8 cellular contexts compared by ENCODE assay signal in genomic region chr5:61817472-61818326, GRCh38.
DNase-seq lines count a peak whose midpoint lies in the region; ATAC-seq and TF ChIP-seq lines count a peak whose summit lies in the region.

No MANE protein-coding gene starts in this region.

- peak; percentile 68 for ATAC-seq in mucosa of descending colon
- no peak for ATAC-seq in activated CD4-positive, CD25-positive, alpha-beta regulatory T cell treated with anti-CD3 and anti-CD28 coated beads, Interleukin-2, amount 50 U/mL, for 24 hours
- ATAC-seq in naive thymus-derived CD8-positive, alpha-beta T cell: no peak

- TF ChIP-seq CTCF in GM06990 (IDR thresholded peaks at IDR 0.05; ENCODE audit: insufficient read depth, low read length, poor library complexity, severe bottlenecking): peak; percentile 12
- peak; percentile 23 for TF ChIP-seq CTCF in endothelial cell (IDR thresholded peaks at IDR 0.05; ENCODE audit: unreplicated experiment)
- TF ChIP-seq CTCF in mucosa of descending colon (IDR thresholded peaks at IDR 0.05): peak; percentile 26

- peaks cover 14% of the 10 kb centered on the region for H3K4me1 Mint-ChIP-seq in endothelial cell (ENCODE audit: unreplicated experiment)
- H3K4me1 Mint-ChIP-seq in naive thymus-derived CD8-positive, alpha-beta T cell: peaks cover 0 to 2% (median 0%) of the 10 kb centered on the region in 4 donors

- H3K27ac Mint-ChIP-seq in endothelial cell (ENCODE audit: unreplicated experiment): no peak overlapping the region
- H3K27ac Mint-ChIP-seq in naive thymus-derived CD8-positive, alpha-beta T cell: no peak overlapping the region

- H3K27me3 ChIP-seq in GM06990 (replicated peaks; ENCODE audit: control insufficient read depth, insufficient read depth, low read length): no peaks in the 10 kb centered on the region

- no peaks in the 10 kb centered on the region for H3K36me3 ChIP-seq in GM06990 (ENCODE audit: control insufficient read depth, insufficient read depth, low read length)
- no peaks in the 10 kb centered on the region for H3K36me3 ChIP-seq in mucosa of descending colon (ENCODE audit: low read depth)

- DNase-seq in GM06990 (ENCODE audit: extremely low read depth, insufficient read length) (no peak), NCI-H69 (lab: John Stamatoyannopoulos, UW) (peak; percentile 66), endothelial cell (ENCODE audit: low spot score) (peak; percentile 52), mucosa of descending colon (peak in 2 of 3 donors; percentile 43 to 66), AML-193 (lab: John Stamatoyannopoulos, UW) (no peak), NCI-H510A treated with DMSO at 0.1 percent for 48 hours (lab: John Stamatoyannopoulos, UW) (no peak)
- no peak for DNase-seq in naive thymus-derived CD8-positive, alpha-beta T cell

- no peaks in the 10 kb centered on the region for H3K4me1 ChIP-seq in mucosa of descending colon (ENCODE audit: low read depth)

- peaks cover 2% of the 10 kb centered on the region for H3K27me3 Mint-ChIP-seq in endothelial cell (ENCODE audit: unreplicated experiment)
- H3K27me3 Mint-ChIP-seq in naive thymus-derived CD8-positive, alpha-beta T cell: peaks cover 5 to 22% (median 15%) of the 10 kb centered on the region in 5 donors

- H3K9me3 ChIP-seq in mucosa of descending colon: no peaks in the 10 kb centered on the region

- H3K36me3 Mint-ChIP-seq in endothelial cell (ENCODE audit: low read depth, unreplicated experiment): no peaks in the 10 kb centered on the region
- H3K36me3 Mint-ChIP-seq in naive thymus-derived CD8-positive, alpha-beta T cell: no peaks in the 10 kb centered on the region

- no peak overlapping the region for H3K4me3 Mint-ChIP-seq in endothelial cell (ENCODE audit: unreplicated experiment)
- H3K4me3 Mint-ChIP-seq in naive thymus-derived CD8-positive, alpha-beta T cell: no peak overlapping the region

- POLR2A ChIA-PET in naive thymus-derived CD8-positive, alpha-beta T cell (lab: Charles Lee): no interaction called here

- H3K9me3 Mint-ChIP-seq in endothelial cell (ENCODE audit: unreplicated experiment): no peaks in the 10 kb centered on the region
- peaks cover 0 to 12% (median 2%) of the 10 kb centered on the region in 9 donors for H3K9me3 Mint-ChIP-seq in naive thymus-derived CD8-positive, alpha-beta T cell

- H3K4me3 ChIP-seq in GM06990 (replicated peaks; ENCODE audit: low read depth, low read length) (no peak overlapping the region), mucosa of descending colon (no peak overlapping the region)

- intact Hi-C loops in mucosa of descending colon (cut with DNase I, micrococcal nuclease): no loop called here

Comparison
In these comparisons a context has a peak if more than half of its experiments do, and no peak if none do; other contexts are left out.
1. DNase-seq: peak in NCI-H69 (single experiment), endothelial cell (single experiment) and mucosa of descending colon (2 of 3); none in GM06990 (single experiment), AML-193 (0 of 2), naive thymus-derived CD8-positive, alpha-beta T cell (0 of 10) and NCI-H510A treated with DMSO at 0.1 percent for 48 hours (single experiment).
2. Peak in every context shown above with its lines, with median percentiles within 50 percentile points of each other: CTCF ChIP-seq.